Comparison of ENCODE assay signal across 9 cellular contexts in genomic region chr17:43878260-43879082, GRCh38. TPM values are rescaled to one million over a fixed set of nuclear protein-coding genes. Genes with fewer than 3 reads are reported as not detected.
DNase-seq lines count a peak whose midpoint lies in the region; ATAC-seq, FAIRE-seq and TF ChIP-seq lines count a peak whose summit lies in the region.
"Had no signal": no experiment of that assay in that cellular context is flagged by ENCODE, and none has a peak within 500 bp of the region (broad histone marks: within the 10 kb centered on the region; RNA-seq: fewer than 3 reads in every experiment).

No MANE protein-coding gene starts in this region.

- FAIRE-seq in D721Med (lab: Jason Lieb, UNC): no peak

- H3K27ac Mint-ChIP-seq in activated T-cell treated with anti-CD3 and anti-CD28 coated beads, Interleukin-2, amount 50 U/mL, for 72 hours: no peak overlapping the region
- no peak overlapping the region for H3K27ac Mint-ChIP-seq in natural killer cell treated with Interleukin-12 subunit alpha and Interleukin-12 subunit beta and Interleukin-15 and Interleukin-18, amount 100 ng/mL, for 72 hours
- H3K27ac Mint-ChIP-seq: activated naive CD4-positive, alpha-beta T cell treated with anti-CD3 and anti-CD28 coated beads, Interleukin-2, amount 50 U/mL, for 24 hours had no signal

- peak; percentile 82 to 84 for ATAC-seq in activated T-cell treated with anti-CD3 and anti-CD28 coated beads, Interleukin-2, amount 50 U/mL, for 72 hours (replicated peaks in 1 of 2)
- peak; percentile 74 to 79 for ATAC-seq in natural killer cell treated with Interleukin-12 subunit alpha and Interleukin-12 subunit beta and Interleukin-15 and Interleukin-18, amount 100 ng/mL, for 72 hours

- H3K9me3 Mint-ChIP-seq in activated T-cell treated with anti-CD3 and anti-CD28 coated beads, Interleukin-2, amount 50 U/mL, for 72 hours: no peaks in the 10 kb centered on the region
- H3K9me3 Mint-ChIP-seq in natural killer cell treated with Interleukin-12 subunit alpha and Interleukin-12 subunit beta and Interleukin-15 and Interleukin-18, amount 100 ng/mL, for 72 hours: no peaks in the 10 kb centered on the region
- H3K9me3 Mint-ChIP-seq: activated naive CD4-positive, alpha-beta T cell treated with anti-CD3 and anti-CD28 coated beads, Interleukin-2, amount 50 U/mL, for 24 hours had no signal

- peaks cover 2% of the 10 kb centered on the region for H3K27me3 Mint-ChIP-seq in activated T-cell treated with anti-CD3 and anti-CD28 coated beads, Interleukin-2, amount 50 U/mL, for 72 hours (ENCODE audit: low read depth)
- peaks cover 11 to 13% of the 10 kb centered on the region in 2 donors for H3K27me3 Mint-ChIP-seq in natural killer cell treated with Interleukin-12 subunit alpha and Interleukin-12 subunit beta and Interleukin-15 and Interleukin-18, amount 100 ng/mL, for 72 hours
- H3K27me3 Mint-ChIP-seq: activated naive CD4-positive, alpha-beta T cell treated with anti-CD3 and anti-CD28 coated beads, Interleukin-2, amount 50 U/mL, for 24 hours had no signal

- H3K4me3 Mint-ChIP-seq in activated T-cell treated with anti-CD3 and anti-CD28 coated beads, Interleukin-2, amount 50 U/mL, for 72 hours: no peak overlapping the region
- H3K4me3 Mint-ChIP-seq in natural killer cell treated with Interleukin-12 subunit alpha and Interleukin-12 subunit beta and Interleukin-15 and Interleukin-18, amount 100 ng/mL, for 72 hours: no peak overlapping the region
- H3K4me3 Mint-ChIP-seq: activated naive CD4-positive, alpha-beta T cell treated with anti-CD3 and anti-CD28 coated beads, Interleukin-2, amount 50 U/mL, for 24 hours had no signal

- peak; percentile 94 for TF ChIP-seq CTCF in D721Med (IDR thresholded peaks at IDR 0.05; ENCODE audit: insufficient read depth, missing control alignments)

- no peaks in the 10 kb centered on the region for H3K4me1 Mint-ChIP-seq in activated T-cell treated with anti-CD3 and anti-CD28 coated beads, Interleukin-2, amount 50 U/mL, for 72 hours (ENCODE audit: low read depth)
- peaks cover 0 to 2% of the 10 kb centered on the region in 2 donors for H3K4me1 Mint-ChIP-seq in natural killer cell treated with Interleukin-12 subunit alpha and Interleukin-12 subunit beta and Interleukin-15 and Interleukin-18, amount 100 ng/mL, for 72 hours (ENCODE audit: low read depth in 2 of 2)
- H3K4me1 Mint-ChIP-seq: activated naive CD4-positive, alpha-beta T cell treated with anti-CD3 and anti-CD28 coated beads, Interleukin-2, amount 50 U/mL, for 24 hours had no signal

- H3K36me3 Mint-ChIP-seq in activated T-cell treated with anti-CD3 and anti-CD28 coated beads, Interleukin-2, amount 50 U/mL, for 72 hours (ENCODE audit: insufficient read depth in 2 of 2): no peaks in the 10 kb centered on the region
- no peaks in the 10 kb centered on the region for H3K36me3 Mint-ChIP-seq in natural killer cell treated with Interleukin-12 subunit alpha and Interleukin-12 subunit beta and Interleukin-15 and Interleukin-18, amount 100 ng/mL, for 72 hours
- H3K36me3 Mint-ChIP-seq: activated naive CD4-positive, alpha-beta T cell treated with anti-CD3 and anti-CD28 coated beads, Interleukin-2, amount 50 U/mL, for 24 hours had no signal

- peak; percentile 94 for DNase-seq in D721Med (ENCODE audit: insufficient read length, low spot score)
- peak; percentile 90 for DNase-seq in HK-2 (ENCODE audit: unreplicated experiment)
- peak; percentile 5 for DNase-seq in OCI-M2 (lab: John Stamatoyannopoulos, UW; ENCODE audit: unreplicated experiment)
- peak; percentile 68 to 77 for DNase-seq in activated T-cell treated with anti-CD3 and anti-CD28 coated beads, Interleukin-2, amount 50 U/mL, for 72 hours
- DNase-seq in fibroblast of gingiva (ENCODE audit: low read depth): peak; percentile 77
- peak; percentile 70 for DNase-seq in natural killer cell treated with Interleukin-12 subunit alpha and Interleukin-12 subunit beta and Interleukin-15 and Interleukin-18, amount 100 ng/mL, for 72 hours (ENCODE audit: low spot score)
- peak; percentile 6 to 62 (median 48) for DNase-seq in stimulated activated naive CD4-positive, alpha-beta T cell (lab: John Stamatoyannopoulos, UW)
- DNase-seq in NCI-H1048 (lab: John Stamatoyannopoulos, UW): no peak

RNA-seq across cellular contexts. Expression of gene MPP2, which starts 28.9 kb away (rescaled TPM):
- total RNA-seq in activated T-cell treated with anti-CD3 and anti-CD28 coated beads, Interleukin-2, amount 50 U/mL, for 72 hours: 1 to 10 TPM; 4.0 to 4.1 TPM
- under 1 TPM; 0.47 to 0.64 TPM for total RNA-seq in natural killer cell treated with Interleukin-12 subunit alpha and Interleukin-12 subunit beta and Interleukin-15 and Interleukin-18, amount 100 ng/mL, for 72 hours

RNA-seq across cellular contexts. Expression of gene CD300LG, which starts 31.5 kb away (rescaled TPM):
- not detected for total RNA-seq in activated T-cell treated with anti-CD3 and anti-CD28 coated beads, Interleukin-2, amount 50 U/mL, for 72 hours
- not detected for total RNA-seq in natural killer cell treated with Interleukin-12 subunit alpha and Interleukin-12 subunit beta and Interleukin-15 and Interleukin-18, amount 100 ng/mL, for 72 hours

RNA-seq across cellular contexts. Expression of gene MPP3, which starts 45.5 kb away (rescaled TPM):
- total RNA-seq in activated T-cell treated with anti-CD3 and anti-CD28 coated beads, Interleukin-2, amount 50 U/mL, for 72 hours: not detected
- total RNA-seq in natural killer cell treated with Interleukin-12 subunit alpha and Interleukin-12 subunit beta and Interleukin-15 and Interleukin-18, amount 100 ng/mL, for 72 hours: not detected
